ENCODE assay signal across 25 cellular contexts in the genomic region with DNA sequence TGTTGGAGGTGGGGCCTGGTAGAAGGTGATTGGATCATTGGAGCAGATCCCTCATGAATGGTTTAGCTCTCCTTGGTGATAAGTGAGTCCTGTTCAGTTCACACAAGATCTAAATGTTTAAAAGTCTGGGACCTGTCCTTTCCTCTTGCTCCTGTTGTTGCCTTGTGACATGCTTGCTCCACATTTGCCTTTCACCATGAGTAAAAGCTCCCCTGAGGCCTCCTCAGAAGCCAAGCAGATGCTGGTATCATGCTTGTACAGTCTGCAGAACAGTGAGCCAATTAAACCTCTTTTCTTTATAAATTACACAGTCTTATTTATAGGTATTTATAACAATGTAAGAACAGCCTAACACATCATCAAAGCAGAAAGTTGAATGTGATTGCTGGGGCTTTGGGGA.
"Had no signal": no experiment of that assay in that cellular context is flagged by ENCODE, and none has a peak within 500 bp of the region (broad histone marks: within the 10 kb centered on the region; RNA-seq: fewer than 3 reads in every experiment).

No MANE protein-coding gene starts in this region.

- H3K36me3 ChIP-seq: adrenal gland, breast epithelium, SJSA1 had no signal

- H3K27ac ChIP-seq: adrenal gland, SJSA1 had no signal

- ATAC-seq: activated CD4-positive, CD25-positive, alpha-beta regulatory T cell treated with anti-CD3 and anti-CD28 coated beads, Interleukin-2, amount 50 U/mL, for 24 hours; activated CD8-positive, alpha-beta T cell treated with anti-CD3 and anti-CD28 coated beads, Interleukin-2, amount 10 ng/mL, durations not matched to agents 7 days and 5 days; PC-3; SK-N-SH treated with all-trans-retinoic acid at 6 μM for 48 hours had no signal

- H3K9me3 ChIP-seq: adrenal gland, breast epithelium, SJSA1 had no signal

- H3K4me3 ChIP-seq: adrenal gland, breast epithelium, SJSA1 had no signal

- DNase-seq: activated CD4-positive, alpha-beta T cell treated with anti-CD3 and anti-CD28 coated beads for 4 hours; activated CD4-positive, alpha-beta T cell treated with anti-CD3 and anti-CD28 coated beads, Interleukin-2, amount 50 U/mL, for 4 hours; activated CD8-positive, alpha-beta memory T cell treated with anti-CD3 and anti-CD28 coated beads, Interleukin-2, amount 50 U/mL, for 48 hours; activated CD8-positive, alpha-beta T cell treated with anti-CD3 and anti-CD28 coated beads, Interleukin-2, amount 10 ng/mL, durations not matched to agents 7 days and 5 days; activated naive CD4-positive, alpha-beta T cell treated with anti-CD3 and anti-CD28 coated beads, Interleukin-2, amount 50 U/mL, for 16 hours; activated naive CD8-positive, alpha-beta T cell treated with anti-CD3 and anti-CD28 coated beads, Interleukin-2, amount 10 ng/mL, durations not matched to agents 7 days and 5 days; activated T-cell treated with anti-CD3 and anti-CD28 coated beads, Interleukin-2, amount 50 U/mL, for 1 hour; adrenal gland; aorta; caudate nucleus; KBM-7; NCI-H1092 treated with DMSO at 0.1 percent for 48 hours; NCI-H1417 treated with DMSO at 0.1 percent for 48 hours; NCI-H1694; NCI-H2029 treated with DMSO at 0.1 percent for 48 hours; NCI-H345; NCI-H510A; NCI-H526 treated with DMSO at 0.1 percent for 48 hours; NK-92 treated with Interleukin-12 subunit alpha and Interleukin-12 subunit beta, amount 100 ng/mL, for 24 hours; PC-3; SHP77 had no signal

- H3K4me1 ChIP-seq: breast epithelium had no signal
